10 cellular contexts compared by ENCODE assay signal in the genomic region with DNA sequence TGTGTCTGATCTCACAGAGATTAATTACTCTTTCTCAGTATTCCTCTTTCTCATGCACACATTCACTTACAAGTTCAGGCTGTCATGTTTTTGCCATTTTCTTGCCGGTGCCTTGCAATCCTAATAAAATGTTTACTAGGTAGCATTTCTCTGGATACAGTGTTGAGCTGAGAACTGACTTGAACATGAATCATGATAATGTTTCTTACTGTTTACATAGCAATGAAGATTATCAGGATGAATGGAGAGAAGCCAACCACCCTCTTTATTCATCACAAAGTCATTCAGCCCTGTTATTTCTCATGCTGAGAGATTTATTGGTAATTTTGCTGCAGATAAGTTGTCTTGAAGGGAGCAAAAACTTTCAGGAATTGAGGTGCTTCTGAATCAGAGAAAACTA.
DNase-seq lines count a peak whose midpoint lies in the region; ATAC-seq, FAIRE-seq and TF ChIP-seq lines count a peak whose summit lies in the region.
"Had no signal": no experiment of that assay in that cellular context is flagged by ENCODE, and none has a peak within 500 bp of the region (broad histone marks: within the 10 kb centered on the region; RNA-seq: fewer than 3 reads in every experiment).

No MANE protein-coding gene starts in this region.

- no peak for FAIRE-seq in kidney (lab: Jason Lieb, UNC)

- H3K27ac ChIP-seq in heart left ventricle = peak overlapping the region in 10 of 12 donors; percentile 8 to 68 (median 52)
- H3K27ac ChIP-seq in VCaP = peak overlapping the region; percentile 75
- peak overlapping the region; percentile 8 to 30 for H3K27ac ChIP-seq in kidney (ENCODE audit: low read depth in 2 of 2, low read length in 2 of 2)
- H3K27ac ChIP-seq in CD4-positive, alpha-beta memory T cell (ENCODE audit: low read depth, low read length) = no peak overlapping the region

- no peak overlapping the region for H3K4me3 ChIP-seq in heart left ventricle
- no peak overlapping the region for H3K4me3 ChIP-seq in kidney (ENCODE audit: low read length in 2 of 2)
- H3K4me3 ChIP-seq in CD4-positive, alpha-beta memory T cell (ENCODE audit: low read length in 2 of 2) = no peak overlapping the region

- POLR2A ChIA-PET in CD4-positive, alpha-beta memory T cell (lab: Charles Lee; ENCODE audit: partially characterized antibody) = no interaction called here

- TF ChIP-seq CTCF in heart left ventricle (IDR thresholded peaks at IDR 0.05) (no peak), VCaP (conservative IDR thresholded peaks at IDR 0.05) (no peak), kidney (IDR thresholded peaks at IDR 0.05; ENCODE audit: borderline replicate concordance, extremely low read depth, insufficient read depth) (no peak)

- ATAC-seq in heart left ventricle (peak in 1 of 4 donors; percentile 61), Right ventricle myocardium inferior (no peak), GM19455 (IDR thresholded peaks at IDR 0.05; ENCODE audit: unreplicated experiment) (no peak)
- ATAC-seq: activated naive CD4-positive, alpha-beta T cell treated with anti-CD3 and anti-CD28 coated beads, Interleukin-2, amount 50 U/mL, for 72 hours had no signal

- H3K9me3 ChIP-seq in heart left ventricle = no peaks in the 10 kb centered on the region
- no peaks in the 10 kb centered on the region for H3K9me3 ChIP-seq in kidney (ENCODE audit: control insufficient read depth in 1 of 2, low read length in 2 of 2)
- H3K9me3 ChIP-seq in CD4-positive, alpha-beta memory T cell (ENCODE audit: control insufficient read depth in 1 of 2, low read length in 2 of 2) = no peaks in the 10 kb centered on the region

- H3K4me1 Mint-ChIP-seq in CD4-positive, alpha-beta memory T cell = no peaks in the 10 kb centered on the region
- H3K4me1 Mint-ChIP-seq: CD8-positive, alpha-beta memory T cell had no signal

- H3K36me3 ChIP-seq in heart left ventricle = no peaks in the 10 kb centered on the region
- H3K36me3 ChIP-seq in kidney (ENCODE audit: control insufficient read depth in 1 of 2, insufficient read depth in 2 of 2, low read length in 2 of 2) = no peaks in the 10 kb centered on the region
- no peaks in the 10 kb centered on the region for H3K36me3 ChIP-seq in CD4-positive, alpha-beta memory T cell (ENCODE audit: insufficient read depth, low read length)

- H3K27me3 Mint-ChIP-seq in CD4-positive, alpha-beta memory T cell = peaks cover 4 to 15% of the 10 kb centered on the region in 2 donors

- intact Hi-C loops in heart left ventricle (cut with DNase I) (loop anchor here in 1 of 10 donors (2.0 kb wide), 1 partner anchor 30 kb away; no protein-coding TSS in a partner anchor), Right ventricle myocardium inferior (cut with DNase I) (no loop called here), kidney (cut with DNase I) (no loop called here)
- intact Hi-C loops in CD4-positive, alpha-beta memory T cell (cut with micrococcal nuclease) = no loop called here

- no peak for DNase-seq in heart left ventricle
- DNase-seq in Right ventricle myocardium inferior (ENCODE audit: missing footprints) = no peak
- no peak for DNase-seq in kidney
- DNase-seq in G401 (ENCODE audit: low spot score) = no peak
- DNase-seq in ecto neural progenitor cell (ENCODE audit: low spot score) = no peak
- DNase-seq in CD4-positive, alpha-beta memory T cell = no peak
- DNase-seq: CD8-positive, alpha-beta memory T cell had no signal

- TF ChIP-seq POLR2A in heart left ventricle (IDR thresholded peaks at IDR 0.05) = no peak

- no peaks in the 10 kb centered on the region for H3K36me3 Mint-ChIP-seq in CD4-positive, alpha-beta memory T cell
- H3K36me3 Mint-ChIP-seq: activated naive CD4-positive, alpha-beta T cell treated with anti-CD3 and anti-CD28 coated beads, Interleukin-2, amount 50 U/mL, for 72 hours; CD8-positive, alpha-beta memory T cell had no signal

- H3K9me3 Mint-ChIP-seq in CD4-positive, alpha-beta memory T cell = peaks cover 0 to 2% (median 0%) of the 10 kb centered on the region in 8 donors
- H3K9me3 Mint-ChIP-seq: activated naive CD4-positive, alpha-beta T cell treated with anti-CD3 and anti-CD28 coated beads, Interleukin-2, amount 50 U/mL, for 72 hours; CD8-positive, alpha-beta memory T cell had no signal

- no peaks in the 10 kb centered on the region for H3K27me3 ChIP-seq in heart left ventricle
- H3K27me3 ChIP-seq in CD4-positive, alpha-beta memory T cell (ENCODE audit: insufficient read depth, low read length) = no peaks in the 10 kb centered on the region

- no peak overlapping the region for H3K27ac Mint-ChIP-seq in CD4-positive, alpha-beta memory T cell
- H3K27ac Mint-ChIP-seq: activated naive CD4-positive, alpha-beta T cell treated with anti-CD3 and anti-CD28 coated beads, Interleukin-2, amount 50 U/mL, for 72 hours; CD8-positive, alpha-beta memory T cell had no signal

- CTCF ChIA-PET in CD4-positive, alpha-beta memory T cell (lab: Charles Lee; ENCODE audit: partially characterized antibody) = no interaction called here

- peaks cover 0 to 63% (median 40%) of the 10 kb centered on the region in 12 donors for H3K4me1 ChIP-seq in heart left ventricle
- peaks cover 2 to 4% of the 10 kb centered on the region in 2 donors for H3K4me1 ChIP-seq in kidney (ENCODE audit: control insufficient read depth in 1 of 2, insufficient read depth in 1 of 2, low read depth in 1 of 2, low read length in 2 of 2)
- H3K4me1 ChIP-seq in CD4-positive, alpha-beta memory T cell (ENCODE audit: insufficient read depth, low read length) = no peaks in the 10 kb centered on the region

- in situ Hi-C loops in G401 (cut with HindIII; ENCODE audit: low sequenced_read_pairs) = no loop called here

- WGBS in heart left ventricle, 4 donors = 20 to 27% (median 22%) methylated on average over 1 of the region's 1 CpG

- H3K9ac ChIP-seq in kidney (ENCODE audit: low read length in 2 of 2) = no peak overlapping the region

- H3K4me3 Mint-ChIP-seq in CD4-positive, alpha-beta memory T cell = no peak overlapping the region
- H3K4me3 Mint-ChIP-seq: CD8-positive, alpha-beta memory T cell had no signal
